In the genomic region with DNA sequence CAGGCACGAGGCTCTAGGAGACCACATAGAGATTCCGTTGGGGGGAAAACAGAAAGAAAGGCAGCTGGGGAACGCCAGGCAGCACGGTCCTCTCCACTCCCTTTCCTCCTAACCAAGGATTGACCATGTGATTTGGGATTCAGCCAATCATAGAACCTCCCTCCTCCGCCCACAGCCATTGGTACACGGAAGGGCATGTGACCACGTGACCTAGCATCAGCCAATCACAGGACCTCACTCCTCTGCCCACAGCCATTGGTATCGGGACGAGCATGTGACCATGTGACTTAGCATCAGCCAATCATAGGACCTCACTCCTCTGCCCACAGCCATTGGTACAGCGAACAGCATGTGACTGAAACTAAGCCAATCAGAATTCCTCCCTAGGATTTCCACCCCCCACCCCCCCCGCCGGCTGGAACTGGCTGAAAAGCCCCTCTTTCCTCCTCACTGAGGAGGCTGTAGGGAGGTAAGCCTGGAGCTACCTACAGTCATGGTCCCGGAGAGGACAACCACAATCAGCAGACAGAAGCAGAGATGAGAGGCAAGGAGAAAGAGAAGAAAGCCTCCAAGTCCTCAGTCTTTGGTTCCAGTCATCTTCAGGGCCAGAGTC, we compare ENCODE assay signal across 1 cellular context.
TF ChIP-seq lines count a peak whose summit lies in the region.

No MANE protein-coding gene starts in this region.

TF ChIP-seq in H1, 55 proteins besides CTCF, POLR2A, EP300 and RAD21:
- TF ChIP-seq MAFK (IDR thresholded peaks at IDR 0.05; ENCODE audit: low read depth, low read length) (no peak), SP1 (IDR thresholded peaks at IDR 0.05; ENCODE audit: low read depth, low read length) (peak; percentile 35; the same call in 1 of the 2 replicates)
- TF ChIP-seq, protein P1, sequence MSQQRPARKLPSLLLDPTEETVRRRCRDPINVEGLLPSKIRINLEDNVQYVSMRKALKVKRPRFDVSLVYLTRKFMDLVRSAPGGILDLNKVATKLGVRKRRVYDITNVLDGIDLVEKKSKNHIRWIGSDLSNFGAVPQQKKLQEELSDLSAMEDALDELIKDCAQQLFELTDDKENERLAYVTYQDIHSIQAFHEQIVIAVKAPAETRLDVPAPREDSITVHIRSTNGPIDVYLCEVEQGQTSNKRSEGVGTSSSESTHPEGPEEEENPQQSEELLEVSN (IDR thresholded peaks at IDR 0.05), result peak; percentile 49; the same call in 1 of the 2 replicates
- TF ChIP-seq, protein P2, sequence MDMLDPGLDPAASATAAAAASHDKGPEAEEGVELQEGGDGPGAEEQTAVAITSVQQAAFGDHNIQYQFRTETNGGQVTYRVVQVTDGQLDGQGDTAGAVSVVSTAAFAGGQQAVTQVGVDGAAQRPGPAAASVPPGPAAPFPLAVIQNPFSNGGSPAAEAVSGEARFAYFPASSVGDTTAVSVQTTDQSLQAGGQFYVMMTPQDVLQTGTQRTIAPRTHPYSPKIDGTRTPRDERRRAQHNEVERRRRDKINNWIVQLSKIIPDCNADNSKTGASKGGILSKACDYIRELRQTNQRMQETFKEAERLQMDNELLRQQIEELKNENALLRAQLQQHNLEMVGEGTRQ (IDR thresholded peaks at IDR 0.05; ENCODE audit: low read length), result peak; percentile 77
